15 cellular contexts compared by ENCODE assay signal in genomic region chr2:97851172-97851571, GRCh38.
"Had no signal": no experiment of that assay in that cellular context is flagged by ENCODE, and none has a peak within 500 bp of the region (broad histone marks: within the 10 kb centered on the region; RNA-seq: fewer than 3 reads in every experiment).

No MANE protein-coding gene starts in this region.

- H3K27ac Mint-ChIP-seq: nephron, progenitor cell of endocrine pancreas, type B pancreatic cell had no signal

- ATAC-seq: activated CD4-positive, CD25-positive, alpha-beta regulatory T cell treated with anti-CD3 and anti-CD28 coated beads, Interleukin-2, amount 50 U/mL, for 24 hours; heart left ventricle had no signal

- H3K9me3 ChIP-seq: gastrocnemius medialis, heart left ventricle, right atrium auricular region had no signal

- H3K4me3 ChIP-seq: gastrocnemius medialis, heart left ventricle, right atrium auricular region had no signal

- H3K9me3 Mint-ChIP-seq: immature natural killer cell, nephron had no signal

- H3K27ac ChIP-seq: heart left ventricle, right atrium auricular region had no signal

- H3K4me1 Mint-ChIP-seq: nephron had no signal

- DNase-seq: activated gamma-delta T cell; gastrocnemius medialis; heart left ventricle; immature natural killer cell; mesendoderm; occipital lobe; stimulated activated CD4-positive, alpha-beta T cell treated with anti-CD3 and anti-CD28 coated beads, Interleukin-15, amount 100 ng/mL, for 24 hours; stimulated activated CD4-positive, alpha-beta T cell treated with anti-CD3 and anti-CD28 coated beads, Interleukin-4, amount 100 ng/mL, for 1 hour; stimulated activated naive CD4-positive, alpha-beta T cell treated with Interleukin-2 at 50 U/mL for 16 hours; T1000 had no signal

- H3K4me1 ChIP-seq: right atrium auricular region had no signal

- H3K36me3 ChIP-seq: gastrocnemius medialis, heart left ventricle, right atrium auricular region had no signal

- H3K27me3 Mint-ChIP-seq: progenitor cell of endocrine pancreas, type B pancreatic cell had no signal

- H3K4me3 Mint-ChIP-seq: nephron, type B pancreatic cell had no signal

- H3K27me3 ChIP-seq: gastrocnemius medialis, heart left ventricle, right atrium auricular region had no signal
